Comparison of ENCODE assay signal across 13 cellular contexts in genomic region chr3:149784064-149784704, GRCh38. TPM values are rescaled to one million over a fixed set of nuclear protein-coding genes. Genes with fewer than 3 reads are reported as not detected.
DNase-seq lines count a peak whose midpoint lies in the region; FAIRE-seq and TF ChIP-seq lines count a peak whose summit lies in the region.
"Had no signal": no experiment of that assay in that cellular context is flagged by ENCODE, and none has a peak within 500 bp of the region (broad histone marks: within the 10 kb centered on the region; RNA-seq: fewer than 3 reads in every experiment).

No MANE protein-coding gene starts in this region.

- 80% methylated on average over 4 of the region's 5 CpGs for WGBS in mesenchymal stem cell

- no peak overlapping the region for H2AFZ ChIP-seq in mesenchymal stem cell (ENCODE audit: low read depth, low read length)

- H3K27ac ChIP-seq in mesenchymal stem cell (ENCODE audit: low read length, poor library complexity, severe bottlenecking) = peak overlapping the region; percentile 97
- H3K27ac ChIP-seq: SK-N-MC had no signal

- H4K91ac ChIP-seq in mesenchymal stem cell (ENCODE audit: low read length) = peak overlapping the region; percentile 77

- H3K4me1 Mint-ChIP-seq in brain = no peaks in the 10 kb centered on the region

- no peaks in the 10 kb centered on the region for H3K9me3 ChIP-seq in mesenchymal stem cell (ENCODE audit: control insufficient read depth, low read length)

- H3K4me3 ChIP-seq in mesenchymal stem cell (ENCODE audit: insufficient read depth in 1 of 2, low read depth in 1 of 2, low read length in 2 of 2) = no peak overlapping the region
- H3K4me3 ChIP-seq: coronary artery, SK-N-MC had no signal

- no peak for TF ChIP-seq POLR2A in GM12891 (IDR thresholded peaks at IDR 0.05; ENCODE audit: low read depth, low read length)

- peak overlapping the region; percentile 93 for H4K8ac ChIP-seq in mesenchymal stem cell (ENCODE audit: low read length)

- H3K79me1 ChIP-seq in mesenchymal stem cell (replicated peaks; ENCODE audit: low read length, poor library complexity, severe bottlenecking) = no peaks in the 10 kb centered on the region

- peaks cover 0 to 8% (median 6%) of the 10 kb centered on the region in 5 experiments for H3K9me3 Mint-ChIP-seq in brain

- H3K4me2 ChIP-seq in mesenchymal stem cell (ENCODE audit: low read length, poor library complexity, severe bottlenecking) = no peak overlapping the region

- H2AK5ac ChIP-seq in mesenchymal stem cell (ENCODE audit: low read length, severe bottlenecking) = peak overlapping the region; percentile 64

- H3K4me3 Mint-ChIP-seq in brain = no peak overlapping the region

- H3K23ac ChIP-seq in mesenchymal stem cell (ENCODE audit: low read length in 2 of 2) = no peak overlapping the region

- H3K14ac ChIP-seq in mesenchymal stem cell (ENCODE audit: low read length in 2 of 2) = peak overlapping the region in 1 of 2 experiments; percentile 38

- peak overlapping the region; percentile 64 for H3K4ac ChIP-seq in mesenchymal stem cell (ENCODE audit: low read depth in 1 of 2, low read length in 2 of 2)

- peak overlapping the region; percentile 27 for H3K9ac ChIP-seq in mesenchymal stem cell (ENCODE audit: low read length)

- H3K36me3 ChIP-seq in mesenchymal stem cell (ENCODE audit: control insufficient read depth in 1 of 2, insufficient read depth in 2 of 2, low read depth in 1 of 2, low read length in 2 of 2) = no peaks in the 10 kb centered on the region

- FAIRE-seq in frontal cortex (lab: Jason Lieb, UNC) (no peak), GM12891 (lab: Jason Lieb, UNC) (no peak)

- peak overlapping the region; percentile 73 to 80 for H3K18ac ChIP-seq in mesenchymal stem cell (ENCODE audit: low read depth in 1 of 2, low read length in 2 of 2)

- DNase-seq in ACHN = peak; percentile 27
- DNase-seq in HT1080 (ENCODE audit: low read depth) = peak; percentile 52
- peak; percentile 35 for DNase-seq in mesenchymal stem cell
- DNase-seq in amygdala (lab: John Stamatoyannopoulos, UW) = no peak
- DNase-seq in C1 segment of cervical spinal cord (lab: John Stamatoyannopoulos, UW) = no peak
- DNase-seq in frontal cortex (ENCODE audit: low spot score in 2 of 2) = no peak
- no peak for DNase-seq in GM12891 (ENCODE audit: insufficient read length, low spot score)
- DNase-seq: activated CD4-positive, alpha-beta T cell treated with anti-CD3 and anti-CD28 coated beads for 4 hours; activated naive CD4-positive, alpha-beta T cell; NCI-H510A had no signal

- peak overlapping the region; percentile 85 to 87 for H2BK12ac ChIP-seq in mesenchymal stem cell (ENCODE audit: low read length in 2 of 2)

- H3K4me1 ChIP-seq in mesenchymal stem cell (ENCODE audit: control insufficient read depth, insufficient read depth, low read depth, low read length) = peaks cover 3% of the 10 kb centered on the region

- H2BK15ac ChIP-seq in mesenchymal stem cell (ENCODE audit: low read depth, poor library complexity, severe bottlenecking) = no peak overlapping the region

- in situ Hi-C loops in ACHN (cut with HindIII; ENCODE audit: low pct_ligation_motif_present, low pct_unique_long_range_greater_than_20kb, low sequenced_read_pairs) = no loop called here

- H2BK5ac ChIP-seq in mesenchymal stem cell (ENCODE audit: low read depth, low read length, poor library complexity, severe bottlenecking) = peak overlapping the region; percentile 97

- peak overlapping the region in 3 of 5 experiments; percentile 8 to 65 (median 18) for H3K27ac Mint-ChIP-seq in brain

- H3K36me3 Mint-ChIP-seq in brain = no peaks in the 10 kb centered on the region

- H2BK120ac ChIP-seq in mesenchymal stem cell (ENCODE audit: low read depth, low read length) = no peak overlapping the region

- no peaks in the 10 kb centered on the region for H3K27me3 ChIP-seq in mesenchymal stem cell (ENCODE audit: control insufficient read depth in 1 of 2, insufficient read depth in 1 of 2, low read length in 2 of 2)

- H3K27me3 Mint-ChIP-seq in brain = no peaks in the 10 kb centered on the region

- no peak for TF ChIP-seq CTCF in brain (conservative IDR thresholded peaks at IDR 0.05)

TF ChIP-seq in GM12891, 5 proteins besides CTCF, POLR2A, EP300 and RAD21:
- TF ChIP-seq POLR2AphosphoS5 (IDR thresholded peaks at IDR 0.05; ENCODE audit: low read depth, low read length) (no peak), SPI1 (IDR thresholded peaks at IDR 0.05; ENCODE audit: low read depth, low read length) (no peak), POU2F2 (IDR thresholded peaks at IDR 0.05; ENCODE audit: low read depth, low read length) (no peak), TAF1 (IDR thresholded peaks at IDR 0.05; ENCODE audit: low read depth, low read length) (no peak), PAX5 (IDR thresholded peaks at IDR 0.05; ENCODE audit: insufficient read depth, low read length, severe bottlenecking) (no peak)

RNA-seq across cellular contexts. Expression of gene ANKUB1, which starts 8.2 kb away (rescaled TPM):
- total RNA-seq in HT1080 (2014; rRNA removed; shearing (Covaris generic)) = not detected in 2 replicates
- not detected in 2 replicates for polyA plus RNA-seq in HT1080 (2015; cell fraction: cytosol; rRNA removed)
- polyA plus RNA-seq in HT1080 (2015; cell fraction: nucleus; rRNA removed) = not detected in 2 replicates
- not detected for polyA plus RNA-seq in brain (ENCODE audit: insufficient read depth, low read depth, low replicate concordance)
- polyA plus RNA-seq in mesenchymal stem cell (2013, experiment 1 of 2) = not detected
- not detected for polyA plus RNA-seq in mesenchymal stem cell (2013, experiment 2 of 2)
- total RNA-seq in frontal cortex = 0.41 TPM
- not detected for polyA plus RNA-seq in GM12891 (2012; ENCODE audit: low read depth, missing spikeins)

RNA-seq across cellular contexts. Expression of gene RNF13, which starts 28.8 kb away (rescaled TPM):
- total RNA-seq in HT1080 (2014; rRNA removed; shearing (Covaris generic)) = 47.5 and 56.6 TPM in 2 replicates
- polyA plus RNA-seq in HT1080 (2015; cell fraction: cytosol; rRNA removed) = 40.0 and 47.5 TPM in 2 replicates
- polyA plus RNA-seq in HT1080 (2015; cell fraction: nucleus; rRNA removed) = 47.1 and 49.6 TPM in 2 replicates
- polyA plus RNA-seq in brain (ENCODE audit: insufficient read depth, low read depth, low replicate concordance) = 33.3 TPM
- 80.8 TPM for polyA plus RNA-seq in mesenchymal stem cell (2013, experiment 1 of 2)
- 80.6 TPM for polyA plus RNA-seq in mesenchymal stem cell (2013, experiment 2 of 2)
- total RNA-seq in frontal cortex = 113 TPM
- polyA plus RNA-seq in GM12891 (2012; ENCODE audit: low read depth, missing spikeins) = 15.2 TPM

RNA-seq across cellular contexts. Expression of gene COMMD2, which starts 31.9 kb away (rescaled TPM):
- total RNA-seq in HT1080 (2014; rRNA removed; shearing (Covaris generic)) = 50.0 and 50.9 TPM in 2 replicates
- 29.7 and 30.7 TPM in 2 replicates for polyA plus RNA-seq in HT1080 (2015; cell fraction: cytosol; rRNA removed)
- polyA plus RNA-seq in HT1080 (2015; cell fraction: nucleus; rRNA removed) = 29.5 and 31.0 TPM in 2 replicates
- polyA plus RNA-seq in brain (ENCODE audit: insufficient read depth, low read depth, low replicate concordance) = 24.8 TPM
- polyA plus RNA-seq in mesenchymal stem cell (2013, experiment 1 of 2) = 24.2 TPM
- polyA plus RNA-seq in mesenchymal stem cell (2013, experiment 2 of 2) = 24.8 TPM
- total RNA-seq in frontal cortex = 106 TPM
- 13.4 TPM for polyA plus RNA-seq in GM12891 (2012; ENCODE audit: low read depth, missing spikeins)

Comparison
In these comparisons a context has a peak if more than half of its experiments do, and no peak if none do; other contexts are left out.
1. DNase-seq: peak in ACHN (single experiment), HT1080 (single experiment) and mesenchymal stem cell (single experiment); none in amygdala (0 of 56), C1 segment of cervical spinal cord (0 of 14), frontal cortex (0 of 2) and GM12891 (single experiment).